ENCODE assay signal across 22 cellular contexts in the genomic region with DNA sequence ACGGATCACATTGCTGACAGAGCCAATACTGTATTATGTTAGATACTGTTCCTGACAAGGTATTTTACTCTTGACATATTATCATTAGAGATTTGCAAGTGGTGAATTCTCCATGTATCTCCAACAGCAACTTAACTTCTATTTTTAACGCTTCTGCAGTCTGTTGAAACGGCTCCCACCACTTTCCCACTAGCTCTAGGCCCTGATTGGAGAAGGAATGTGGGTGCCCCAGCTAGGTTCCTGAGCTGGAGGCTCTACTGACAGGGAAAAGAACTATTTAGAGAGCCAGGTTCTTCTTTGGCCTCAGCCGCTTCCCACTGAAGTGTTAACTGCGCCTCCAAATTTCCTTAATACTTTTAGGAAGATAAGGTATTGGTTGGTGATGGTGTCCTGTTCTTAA.
"Had no signal": no experiment of that assay in that cellular context is flagged by ENCODE, and none has a peak within 500 bp of the region (broad histone marks: within the 10 kb centered on the region; RNA-seq: fewer than 3 reads in every experiment).

No MANE protein-coding gene starts in this region.

- H3K27me3 ChIP-seq: pancreas, sigmoid colon, spleen, suprapubic skin, tibial artery, upper lobe of right lung had no signal

- DNase-seq: hypothalamus; immature natural killer cell; kidney; midbrain; mucosa of descending colon; naive thymus-derived CD4-positive, alpha-beta T cell; pancreas; posterior cingulate gyrus; sigmoid colon; small intestine; spleen; stimulated activated CD4-positive, alpha-beta T cell treated with anti-CD3 and anti-CD28 coated beads, Interleukin-4, amount 100 ng/mL, for 24 hours; stimulated activated naive CD4-positive, alpha-beta T cell; tibial artery; trophoblast cell; upper lobe of right lung had no signal

- H3K27ac ChIP-seq: pancreas, prostate gland, sigmoid colon, spleen, suprapubic skin, thoracic aorta, tibial artery, upper lobe of right lung had no signal

- H3K36me3 ChIP-seq: pancreas, prostate gland, sigmoid colon, spleen, suprapubic skin, thoracic aorta, tibial artery, upper lobe of right lung had no signal

- ATAC-seq: mucosa of descending colon; naive thymus-derived CD4-positive, alpha-beta T cell; natural killer cell treated with Interleukin-12 subunit alpha and Interleukin-12 subunit beta and Interleukin-15 and Interleukin-18, amount 100 ng/mL, for 72 hours; pancreas; stimulated activated effector memory CD8-positive, alpha-beta T cell treated with anti-CD3 and anti-CD28 coated beads, Interleukin-12 subunit alpha, Interleukin-12 subunit beta, amount 100 ng/mL, for 72 hours; upper lobe of right lung had no signal

- H3K4me1 ChIP-seq: pancreas, prostate gland, sigmoid colon, spleen, suprapubic skin, tibial artery, upper lobe of right lung had no signal

- H3K9me3 ChIP-seq: mucosa of descending colon, pancreas, prostate gland, sigmoid colon, suprapubic skin, thoracic aorta, upper lobe of right lung had no signal

- H3K4me3 ChIP-seq: lung, mucosa of descending colon, pancreas, prostate gland, sigmoid colon, spleen, suprapubic skin, thoracic aorta, tibial artery, upper lobe of right lung had no signal
